ENCODE assay signal across 8 cellular contexts in the genomic region with DNA sequence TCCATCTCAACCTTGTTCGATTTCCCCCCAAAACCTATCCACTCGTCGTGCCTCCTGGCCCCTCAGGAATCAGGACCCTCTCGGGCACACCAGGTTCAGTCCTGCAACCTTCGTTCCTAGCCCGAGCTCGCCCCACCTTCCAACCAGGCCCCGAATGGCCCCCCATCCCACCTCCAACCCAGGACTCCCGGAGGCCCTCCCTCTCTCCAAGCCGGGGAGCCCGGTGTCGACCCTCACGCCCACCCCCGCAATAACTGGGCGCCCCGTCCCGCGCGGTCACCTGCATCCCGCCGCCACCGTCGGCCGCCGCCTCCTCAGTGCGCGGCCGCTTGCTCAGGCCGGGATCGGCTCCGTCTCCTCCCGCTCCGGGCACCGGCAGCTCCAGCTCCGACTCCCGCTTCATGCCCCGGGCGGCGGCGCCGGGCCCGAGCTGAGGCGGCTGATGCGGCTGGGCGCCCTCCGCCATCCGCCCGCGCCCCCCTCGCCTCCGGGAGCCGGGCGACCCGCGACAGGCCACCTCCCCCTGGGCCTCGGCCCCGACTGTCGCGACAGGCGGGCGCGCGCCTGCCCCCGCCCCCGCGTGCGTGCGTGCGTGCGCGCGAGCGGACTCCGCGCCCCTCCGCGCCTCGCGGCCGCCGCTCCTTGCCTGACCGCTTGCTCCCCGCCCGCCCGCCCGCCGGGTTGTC. TPM values are rescaled to one million over a fixed set of nuclear protein-coding genes. Genes with fewer than 3 reads are reported as not detected.
A peak's percentile ranks its signal among the peaks of the same experiment; 100 is the strongest.
DNase-seq lines count a peak whose midpoint lies in the region; ATAC-seq and TF ChIP-seq lines count a peak whose summit lies in the region.

No MANE protein-coding gene starts in this region.

- H3K4me1 ChIP-seq in CD8-positive, alpha-beta T cell (ENCODE audit: insufficient read depth, low read length): peaks cover 13% of the 10 kb centered on the region

- peak; percentile 12 for ATAC-seq in CD8-positive, alpha-beta T cell
- ATAC-seq in esophagus mucosa (peak; percentile 47), natural killer cell (peak in 2 of 3 donors; percentile 14 to 16), GM21390 (IDR thresholded peaks at IDR 0.05; ENCODE audit: unreplicated experiment) (no peak), GM18870 (IDR thresholded peaks at IDR 0.05; ENCODE audit: unreplicated experiment) (no peak)

- peaks cover 22% of the 10 kb centered on the region for H3K4me1 Mint-ChIP-seq in CD8-positive, alpha-beta T cell (ENCODE audit: low read depth)
- H3K4me1 Mint-ChIP-seq in T-helper 2 cell treated with Interferon-gamma antibody and Interleukin-4, amounts not matched to agents 5 μg/mL and 100 μg/mL, for 36 hours (ENCODE audit: low read depth): peaks cover 11% of the 10 kb centered on the region
- H3K4me1 Mint-ChIP-seq in natural killer cell: peaks cover 16% of the 10 kb centered on the region in 2 donors

- POLR2A ChIA-PET in CD8-positive, alpha-beta T cell (lab: Charles Lee): interaction anchor here (1.3 kb wide), 1 partner anchor 8 kb away, joined by 3 read pairs; no protein-coding TSS in a partner anchor

- H3K27me3 ChIP-seq in CD8-positive, alpha-beta T cell (ENCODE audit: insufficient read depth, low read length): no peaks in the 10 kb centered on the region
- H3K27me3 ChIP-seq in H7 (ENCODE audit: control insufficient read depth, insufficient read depth, low read length): no peaks in the 10 kb centered on the region

- no peaks in the 10 kb centered on the region for H3K9me3 Mint-ChIP-seq in CD8-positive, alpha-beta T cell
- no peaks in the 10 kb centered on the region for H3K9me3 Mint-ChIP-seq in T-helper 2 cell treated with Interferon-gamma antibody and Interleukin-4, amounts not matched to agents 5 μg/mL and 100 μg/mL, for 36 hours
- H3K9me3 Mint-ChIP-seq in natural killer cell: no peaks in the 10 kb centered on the region

- peak overlapping the region; percentile 91 for H3K4me3 Mint-ChIP-seq in CD8-positive, alpha-beta T cell
- peak overlapping the region; percentile 79 for H3K4me3 Mint-ChIP-seq in T-helper 2 cell treated with Interferon-gamma antibody and Interleukin-4, amounts not matched to agents 5 μg/mL and 100 μg/mL, for 36 hours
- H3K4me3 Mint-ChIP-seq in natural killer cell: peak overlapping the region; percentile 87

- intact Hi-C loops in CD8-positive, alpha-beta T cell (cut with DNase I, micrococcal nuclease): loop anchor here (10.0 kb wide), 3 partner anchors 403 to 623 kb away; partner anchors contain the start of genes MCM5 (in 1 of the 2) and RASD2 (in 1 of the 2)
- intact Hi-C loops in natural killer cell (cut with micrococcal nuclease): no loop called here

- CTCF ChIA-PET in CD8-positive, alpha-beta T cell (lab: Charles Lee): interaction anchor here (1.2 to 4.9 kb wide), 2 partner anchors 38 to 413 kb away, joined by 4 to 16 read pairs; no protein-coding TSS in a partner anchor

- peaks cover 4% of the 10 kb centered on the region for H3K36me3 Mint-ChIP-seq in CD8-positive, alpha-beta T cell
- H3K36me3 Mint-ChIP-seq in T-helper 2 cell treated with Interferon-gamma antibody and Interleukin-4, amounts not matched to agents 5 μg/mL and 100 μg/mL, for 36 hours (ENCODE audit: low read depth): no peaks in the 10 kb centered on the region
- H3K36me3 Mint-ChIP-seq in natural killer cell: no peaks in the 10 kb centered on the region

- H3K27ac Mint-ChIP-seq in CD8-positive, alpha-beta T cell: peak overlapping the region; percentile 75
- peak overlapping the region; percentile 8 for H3K27ac Mint-ChIP-seq in T-helper 2 cell treated with Interferon-gamma antibody and Interleukin-4, amounts not matched to agents 5 μg/mL and 100 μg/mL, for 36 hours
- peak overlapping the region in 1 of 2 donors; percentile 65 for H3K27ac Mint-ChIP-seq in natural killer cell

- peak in 3 of 7 experiments; percentile 7 to 59 (median 21) for DNase-seq in CD8-positive, alpha-beta T cell
- DNase-seq in H7 (peak; percentile 96), natural killer cell (peak; percentile 21), ecto neural progenitor cell (ENCODE audit: low spot score) (no peak)
- no peak for DNase-seq in T-helper 2 cell treated with Interferon-gamma antibody and Interleukin-4, amounts not matched to agents 5 μg/mL and 100 μg/mL, for 36 hours (ENCODE audit: low spot score)

- no peak for TF ChIP-seq CTCF in CD8-positive, alpha-beta T cell (IDR thresholded peaks at IDR 0.05)
- TF ChIP-seq CTCF in natural killer cell (IDR thresholded peaks at IDR 0.05): no peak

- H3K27me3 Mint-ChIP-seq in CD8-positive, alpha-beta T cell (ENCODE audit: low read depth): peaks cover 8% of the 10 kb centered on the region
- peaks cover 45% of the 10 kb centered on the region for H3K27me3 Mint-ChIP-seq in T-helper 2 cell treated with Interferon-gamma antibody and Interleukin-4, amounts not matched to agents 5 μg/mL and 100 μg/mL, for 36 hours (ENCODE audit: low read depth)
- peaks cover 19 to 22% of the 10 kb centered on the region in 2 donors for H3K27me3 Mint-ChIP-seq in natural killer cell (ENCODE audit: low read depth in 2 of 2)

- no peaks in the 10 kb centered on the region for H3K9me3 ChIP-seq in CD8-positive, alpha-beta T cell (ENCODE audit: low read length)

- no peaks in the 10 kb centered on the region for H3K36me3 ChIP-seq in CD8-positive, alpha-beta T cell (ENCODE audit: insufficient read depth, low read length)
- no peaks in the 10 kb centered on the region for H3K36me3 ChIP-seq in H7 (replicated peaks; ENCODE audit: control insufficient read depth, insufficient read depth, low read length)

- H3K4me3 ChIP-seq in CD8-positive, alpha-beta T cell (ENCODE audit: low read depth, low read length): peak overlapping the region; percentile 42
- H3K4me3 ChIP-seq in H7 (ENCODE audit: insufficient read depth, low read depth, low read length): peak overlapping the region; percentile 77

- H3K27ac ChIP-seq in CD8-positive, alpha-beta T cell (ENCODE audit: low read depth, low read length): no peak overlapping the region

RNA-seq across cellular contexts. Expression of gene RBFOX2, which starts 0.5 kb away (rescaled TPM):
- total RNA-seq in CD8-positive, alpha-beta T cell: under 1 TPM; 0.79 to 0.94 TPM
- 77.7 and 87.2 TPM in 2 replicates for total RNA-seq in H7 (2014; rRNA removed; shearing (Covaris generic))
- total RNA-seq in esophagus mucosa (42.9 TPM), natural killer cell (1 to 10 TPM; 1.0 to 4.7 (median 3.0) TPM)

Comparison
In these comparisons a context has a peak if more than half of its experiments do, and no peak if none do; other contexts are left out.
1. ATAC-seq: peak in CD8-positive, alpha-beta T cell (single experiment), esophagus mucosa (single experiment) and natural killer cell (2 of 3); none in GM21390 (single experiment) and GM18870 (single experiment).
2. DNase-seq: peak in H7 (single experiment) and natural killer cell (single experiment); none in T-helper 2 cell treated with Interferon-gamma antibody and Interleukin-4, amounts not matched to agents 5 μg/mL and 100 μg/mL, for 36 hours (single experiment) and ecto neural progenitor cell (single experiment).
3. Peak in every context shown above with its lines, with median percentiles within 50 percentile points of each other: H3K4me3 Mint-ChIP-seq.